ENCODE assay signal across 17 cellular contexts in the genomic region with DNA sequence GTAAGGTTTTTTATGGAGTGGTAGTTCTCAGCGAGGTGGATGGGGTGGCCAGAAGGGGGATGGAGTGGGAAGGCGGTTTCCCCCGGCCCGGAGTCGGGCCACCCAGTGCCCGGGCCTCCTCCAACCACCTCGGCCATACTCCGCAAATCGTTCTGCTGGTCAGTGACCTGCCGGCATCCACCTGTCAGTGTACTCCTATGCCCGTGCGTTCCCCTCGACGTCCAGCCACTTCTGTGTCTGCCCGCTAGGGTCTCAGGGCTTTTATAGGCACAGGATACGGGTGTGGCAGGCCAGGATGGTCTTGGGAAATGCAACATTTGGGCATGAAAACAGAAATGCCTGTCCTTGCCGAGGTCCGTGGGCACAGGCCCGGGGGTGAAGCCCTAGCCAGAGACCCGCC. TPM values are rescaled to one million over a fixed set of nuclear protein-coding genes. Genes with fewer than 3 reads are reported as not detected.
DNase-seq lines count a peak whose midpoint lies in the region; ATAC-seq and TF ChIP-seq lines count a peak whose summit lies in the region.
"Had no signal": no experiment of that assay in that cellular context is flagged by ENCODE, and none has a peak within 500 bp of the region (broad histone marks: within the 10 kb centered on the region; RNA-seq: fewer than 3 reads in every experiment).

No MANE protein-coding gene starts in this region.

- H3K27ac ChIP-seq in HUES64 (ENCODE audit: low read depth, low read length) (no peak overlapping the region), endodermal cell (ENCODE audit: low read depth, low read length) (no peak overlapping the region)
- H3K27ac ChIP-seq: A549, thoracic aorta had no signal

- ATAC-seq in activated CD8-positive, alpha-beta T cell treated with anti-CD3 and anti-CD28 coated beads for 36 hours, result no peak
- no peak for ATAC-seq in activated CD8-positive, alpha-beta T cell treated with anti-CD3 and anti-CD28 coated beads, Interleukin-2, amount 10 ng/mL, durations not matched to agents 7 days and 5 days
- ATAC-seq in sciatic nerve, result no peak
- no peak for ATAC-seq in HG02840 (IDR thresholded peaks at IDR 0.05; ENCODE audit: low FRiP score, unreplicated experiment)
- ATAC-seq: esophagus mucosa had no signal

- peaks cover 26% of the 10 kb centered on the region for H3K4me1 Mint-ChIP-seq in activated CD8-positive, alpha-beta T cell treated with anti-CD3 and anti-CD28 coated beads for 36 hours (ENCODE audit: low read depth)
- H3K4me1 Mint-ChIP-seq in activated CD8-positive, alpha-beta T cell treated with anti-CD3 and anti-CD28 coated beads, Interleukin-2, amount 10 ng/mL, durations not matched to agents 7 days and 5 days (ENCODE audit: low read depth), result peaks cover 11% of the 10 kb centered on the region
- H3K4me1 Mint-ChIP-seq in endodermal cell, result peaks cover 27% of the 10 kb centered on the region

- no peak for DNase-seq in activated CD8-positive, alpha-beta T cell treated with anti-CD3 and anti-CD28 coated beads for 36 hours
- DNase-seq in activated CD8-positive, alpha-beta T cell treated with anti-CD3 and anti-CD28 coated beads, Interleukin-2, amount 10 ng/mL, durations not matched to agents 7 days and 5 days, result no peak
- peak; percentile 79 for DNase-seq in endodermal cell
- DNase-seq in sciatic nerve (ENCODE audit: low spot score), result peak; percentile 49
- DNase-seq in dedifferentiated amniotic fluid mesenchymal stem cell (ENCODE audit: extremely low spot score), result no peak
- no peak for DNase-seq in NCI-H1105 (lab: John Stamatoyannopoulos, UW)
- DNase-seq: Calu3, NCI-H2029 treated with DMSO at 0.1 percent for 48 hours, NCI-H526 treated with DMSO at 0.1 percent for 48 hours had no signal

- peaks cover 4% of the 10 kb centered on the region for H3K27me3 Mint-ChIP-seq in activated CD8-positive, alpha-beta T cell treated with anti-CD3 and anti-CD28 coated beads for 36 hours
- H3K27me3 Mint-ChIP-seq in activated CD8-positive, alpha-beta T cell treated with anti-CD3 and anti-CD28 coated beads, Interleukin-2, amount 10 ng/mL, durations not matched to agents 7 days and 5 days (ENCODE audit: low read depth), result peaks cover 10% of the 10 kb centered on the region
- peaks cover 13% of the 10 kb centered on the region for H3K27me3 Mint-ChIP-seq in endodermal cell (ENCODE audit: insufficient read depth)

- no peaks in the 10 kb centered on the region for H3K9me3 Mint-ChIP-seq in activated CD8-positive, alpha-beta T cell treated with anti-CD3 and anti-CD28 coated beads for 36 hours
- no peaks in the 10 kb centered on the region for H3K9me3 Mint-ChIP-seq in activated CD8-positive, alpha-beta T cell treated with anti-CD3 and anti-CD28 coated beads, Interleukin-2, amount 10 ng/mL, durations not matched to agents 7 days and 5 days (ENCODE audit: insufficient read depth)
- H3K9me3 Mint-ChIP-seq in endodermal cell, result no peaks in the 10 kb centered on the region

- POLR2A ChIA-PET in activated CD8-positive, alpha-beta T cell treated with anti-CD3 and anti-CD28 coated beads for 36 hours (lab: Charles Lee), result interaction anchor here (0.8 to 1.1 kb wide), 2 partner anchors 86 to 88 kb away, joined by 3 to 6 read pairs; no protein-coding TSS in a partner anchor
- POLR2A ChIA-PET in activated CD8-positive, alpha-beta T cell treated with anti-CD3 and anti-CD28 coated beads, Interleukin-2, amount 10 ng/mL, durations not matched to agents 7 days and 5 days (lab: Charles Lee), result interaction anchor here (1.7 to 2.9 kb wide), 2 partner anchors 87 to 113 kb away, joined by 4 to 16 read pairs; no protein-coding TSS in a partner anchor

- peaks cover 28% of the 10 kb centered on the region for H3K27me3 ChIP-seq in HUES64 (ENCODE audit: insufficient read depth, low read length)
- H3K27me3 ChIP-seq in endodermal cell (ENCODE audit: control insufficient read depth, insufficient read depth, low read length, poor library complexity, severe bottlenecking), result no peaks in the 10 kb centered on the region

- no peak for TF ChIP-seq CTCF in activated CD8-positive, alpha-beta T cell treated with anti-CD3 and anti-CD28 coated beads for 36 hours (IDR thresholded peaks at IDR 0.05)
- TF ChIP-seq CTCF in endodermal cell (conservative IDR thresholded peaks at IDR 0.05), result no peak

- H3K4me3 Mint-ChIP-seq in activated CD8-positive, alpha-beta T cell treated with anti-CD3 and anti-CD28 coated beads for 36 hours, result peak overlapping the region; percentile 61
- no peak overlapping the region for H3K4me3 Mint-ChIP-seq in activated CD8-positive, alpha-beta T cell treated with anti-CD3 and anti-CD28 coated beads, Interleukin-2, amount 10 ng/mL, durations not matched to agents 7 days and 5 days
- no peak overlapping the region for H3K4me3 Mint-ChIP-seq in endodermal cell

- CTCF ChIA-PET in activated CD8-positive, alpha-beta T cell treated with anti-CD3 and anti-CD28 coated beads for 36 hours (lab: Charles Lee), result interaction anchor here (0.8 to 11.2 kb wide), 18 partner anchors 10 to 220 kb away, joined by 3 to 371 read pairs (median 4); partner anchors contain the start of gene SLC16A11
- CTCF ChIA-PET in activated CD8-positive, alpha-beta T cell treated with anti-CD3 and anti-CD28 coated beads, Interleukin-2, amount 10 ng/mL, durations not matched to agents 7 days and 5 days (lab: Charles Lee), result interaction anchor here (0.8 to 11.1 kb wide), 25 partner anchors 9 to 291 kb away, joined by 3 to 395 read pairs (median 4); partner anchors contain the start of genes SLC16A11 and SLC16A13

- 39% methylated on average over 20 of the region's 20 CpGs for WGBS in HUES64
- 83 to 95% methylated on average over 6 to 20 of the region's 20 CpGs for WGBS in endodermal cell (ENCODE audit: insufficient coverage in 1 of 2, insufficient read length in 1 of 2), 2 experiments

- no peaks in the 10 kb centered on the region for H3K9me3 ChIP-seq in HUES64 (ENCODE audit: insufficient read depth, low read depth, low read length)
- no peaks in the 10 kb centered on the region for H3K9me3 ChIP-seq in endodermal cell (ENCODE audit: control insufficient read depth, low read length)
- H3K9me3 ChIP-seq: A549, thoracic aorta had no signal

- no peaks in the 10 kb centered on the region for H3K36me3 ChIP-seq in HUES64 (ENCODE audit: insufficient read depth, low read length)
- no peaks in the 10 kb centered on the region for H3K36me3 ChIP-seq in endodermal cell (ENCODE audit: control insufficient read depth, insufficient read depth, low read length)
- H3K36me3 ChIP-seq: thoracic aorta had no signal

- H3K36me3 Mint-ChIP-seq in activated CD8-positive, alpha-beta T cell treated with anti-CD3 and anti-CD28 coated beads for 36 hours (ENCODE audit: low read depth), result no peaks in the 10 kb centered on the region
- H3K36me3 Mint-ChIP-seq in activated CD8-positive, alpha-beta T cell treated with anti-CD3 and anti-CD28 coated beads, Interleukin-2, amount 10 ng/mL, durations not matched to agents 7 days and 5 days (ENCODE audit: low read depth), result no peaks in the 10 kb centered on the region
- H3K36me3 Mint-ChIP-seq in endodermal cell (ENCODE audit: low read depth), result no peaks in the 10 kb centered on the region

- H3K9ac ChIP-seq in HUES64 (ENCODE audit: low read depth, low read length) (no peak overlapping the region), endodermal cell (ENCODE audit: extremely low read depth, low read length, poor library complexity, severe bottlenecking) (no peak overlapping the region)

- intact Hi-C loops in activated CD8-positive, alpha-beta T cell treated with anti-CD3 and anti-CD28 coated beads for 36 hours (cut with micrococcal nuclease), result loop anchor here (1.0 kb wide), 1 partner anchor 88 kb away; no protein-coding TSS in a partner anchor
- intact Hi-C loops in sciatic nerve (cut with DNase I), result no loop called here

- peaks cover 21% of the 10 kb centered on the region for H3K4me1 ChIP-seq in HUES64 (ENCODE audit: insufficient read depth, low read length)
- H3K4me1 ChIP-seq in endodermal cell (ENCODE audit: control insufficient read depth, insufficient read depth, low read length), result no peaks in the 10 kb centered on the region

- H3K4me3 ChIP-seq in HUES64 (ENCODE audit: low read length) (peak overlapping the region; percentile 12; the same call in 1 of the 2 replicates), endodermal cell (ENCODE audit: low read length) (no peak overlapping the region)
- H3K4me3 ChIP-seq: A549, thoracic aorta had no signal

- no peak overlapping the region for H3K27ac Mint-ChIP-seq in activated CD8-positive, alpha-beta T cell treated with anti-CD3 and anti-CD28 coated beads for 36 hours
- H3K27ac Mint-ChIP-seq in activated CD8-positive, alpha-beta T cell treated with anti-CD3 and anti-CD28 coated beads, Interleukin-2, amount 10 ng/mL, durations not matched to agents 7 days and 5 days, result no peak overlapping the region
- H3K27ac Mint-ChIP-seq in endodermal cell, result peak overlapping the region; percentile 91

RNA-seq across cellular contexts. Expression of gene ASGR2, which starts 19.3 kb away (rescaled TPM):
- total RNA-seq in activated CD8-positive, alpha-beta T cell treated with anti-CD3 and anti-CD28 coated beads for 36 hours, result not detected
- not detected for total RNA-seq in activated CD8-positive, alpha-beta T cell treated with anti-CD3 and anti-CD28 coated beads, Interleukin-2, amount 10 ng/mL, durations not matched to agents 7 days and 5 days
- 0.55 TPM for polyA plus RNA-seq in HUES64 (2013, experiment 1 of 2)
- polyA plus RNA-seq in HUES64 (2013, experiment 2 of 2), result 0.82 TPM
- total RNA-seq in endodermal cell (under 1 TPM in 1 of 2 donors, not detected in 1; 0.44 TPM), sciatic nerve (1.1 TPM)
- polyA plus RNA-seq in endodermal cell (2013, experiment 1 of 2), result 0.46 TPM
- 0.41 TPM for polyA plus RNA-seq in endodermal cell (2013, experiment 2 of 2)
- total RNA-seq: Calu3; kidney epithelial cell; pulmonary artery endothelial cell; T-helper 2 cell treated with Interferon-gamma antibody and Interleukin-4, amounts not matched to agents 100 ng/mL and 5 ng/mL, for 36 hours had no signal

RNA-seq across cellular contexts. Expression of gene ASGR1, which starts 45.3 kb away (rescaled TPM):
- total RNA-seq in activated CD8-positive, alpha-beta T cell treated with anti-CD3 and anti-CD28 coated beads for 36 hours, result 1 to 10 TPM; 2.6 to 3.9 TPM
- total RNA-seq in activated CD8-positive, alpha-beta T cell treated with anti-CD3 and anti-CD28 coated beads, Interleukin-2, amount 10 ng/mL, durations not matched to agents 7 days and 5 days, result 1 to 10 TPM in 1 of 2 experiments, under 1 TPM in 1; 0.63 to 1.3 TPM
- 8.3 TPM for polyA plus RNA-seq in HUES64 (2013, experiment 1 of 2)
- polyA plus RNA-seq in HUES64 (2013, experiment 2 of 2), result 12.5 TPM
- total RNA-seq in endodermal cell (10 to 100 TPM in 1 of 2 donors, 1 to 10 TPM in 1; 6.8 to 14.2 TPM), sciatic nerve (2.3 TPM)
- 16.5 TPM for polyA plus RNA-seq in endodermal cell (2013, experiment 1 of 2)
- 17.6 TPM for polyA plus RNA-seq in endodermal cell (2013, experiment 2 of 2)

RNA-seq across cellular contexts. Expression of gene CLEC10A, which starts 53.9 kb away (rescaled TPM):
- total RNA-seq in activated CD8-positive, alpha-beta T cell treated with anti-CD3 and anti-CD28 coated beads for 36 hours, result not detected
- total RNA-seq in activated CD8-positive, alpha-beta T cell treated with anti-CD3 and anti-CD28 coated beads, Interleukin-2, amount 10 ng/mL, durations not matched to agents 7 days and 5 days, result not detected
- polyA plus RNA-seq in HUES64 (2013, experiment 1 of 2), result 2.1 TPM
- 1.5 TPM for polyA plus RNA-seq in HUES64 (2013, experiment 2 of 2)
- not detected for total RNA-seq in endodermal cell
- 0.50 TPM for polyA plus RNA-seq in endodermal cell (2013, experiment 1 of 2)
- polyA plus RNA-seq in endodermal cell (2013, experiment 2 of 2), result 0.54 TPM
- total RNA-seq in sciatic nerve, result 14.7 TPM
- total RNA-seq: Calu3; kidney epithelial cell; T-helper 2 cell treated with Interferon-gamma antibody and Interleukin-4, amounts not matched to agents 100 ng/mL and 5 ng/mL, for 36 hours had no signal
- polyA plus RNA-seq: A549 had no signal

Comparison
In these comparisons a context has a peak if more than half of its experiments do, and no peak if none do; other contexts are left out.
1. DNase-seq: peak in endodermal cell (single experiment) and sciatic nerve (single experiment); none in activated CD8-positive, alpha-beta T cell treated with anti-CD3 and anti-CD28 coated beads for 36 hours (single experiment), activated CD8-positive, alpha-beta T cell treated with anti-CD3 and anti-CD28 coated beads, Interleukin-2, amount 10 ng/mL, durations not matched to agents 7 days and 5 days (single experiment), dedifferentiated amniotic fluid mesenchymal stem cell (single experiment) and NCI-H1105 (single experiment).
2. RNA of gene CLEC10A, which starts 53.9 kb away (total RNA-seq): 14.7 TPM in sciatic nerve (single experiment); not detected in endodermal cell, not detected in activated CD8-positive, alpha-beta T cell treated with anti-CD3 and anti-CD28 coated beads for 36 hours and not detected in activated CD8-positive, alpha-beta T cell treated with anti-CD3 and anti-CD28 coated beads, Interleukin-2, amount 10 ng/mL, durations not matched to agents 7 days and 5 days; every median in the first group is over 10 times any median in the second.